In genomic region chr16:60107467-60107866, GRCh38 we compare ENCODE assay signal across 16 cellular contexts.
DNase-seq lines count a peak whose midpoint lies in the region; ATAC-seq and TF ChIP-seq lines count a peak whose summit lies in the region.
"Had no signal": no experiment of that assay in that cellular context is flagged by ENCODE, and none has a peak within 500 bp of the region (broad histone marks: within the 10 kb centered on the region; RNA-seq: fewer than 3 reads in every experiment).

No MANE protein-coding gene starts in this region.

- peaks cover 3% of the 10 kb centered on the region; the same call in 1 of the 3 replicates for H3K36me3 Mint-ChIP-seq in GM23338 (ENCODE audit: low read depth)
- H3K36me3 Mint-ChIP-seq: activated naive CD4-positive, alpha-beta T cell treated with anti-CD3 and anti-CD28 coated beads, Interleukin-2, amount 50 U/mL, for 72 hours; WTC11 had no signal

- H3K4me1 Mint-ChIP-seq in GM23338: peaks cover 8% of the 10 kb centered on the region; the same call in 1 of the 3 replicates

- H4K20me1 ChIP-seq in GM23338 (replicated peaks; ENCODE audit: insufficient read depth): no peaks in the 10 kb centered on the region

- TF ChIP-seq CTCF in GM23338 (conservative IDR thresholded peaks at IDR 0.05; ENCODE audit: low read depth in 2 of 2) (no peak), foreskin fibroblast (IDR thresholded peaks at IDR 0.05; ENCODE audit: low read depth, low read length) (no peak)

- no peak overlapping the region for H3K27ac Mint-ChIP-seq in GM23338
- H3K27ac Mint-ChIP-seq: activated naive CD4-positive, alpha-beta T cell treated with anti-CD3 and anti-CD28 coated beads, Interleukin-2, amount 50 U/mL, for 72 hours; WTC11 had no signal

- peak; percentile 69 for DNase-seq in AG08395 (ENCODE audit: low spot score)
- no peak for DNase-seq in GM23338 (ENCODE audit: low spot score)
- peak; percentile 35 for DNase-seq in SKM-1 (lab: John Stamatoyannopoulos, UW; ENCODE audit: unreplicated experiment)
- peak; percentile 54 to 64 for DNase-seq in foreskin fibroblast
- no peak for DNase-seq in NCI-H2081 treated with DMSO at 0.1 percent for 48 hours (lab: John Stamatoyannopoulos, UW)
- no peak for DNase-seq in NCI-H1417 treated with DMSO at 0.1 percent for 48 hours (lab: John Stamatoyannopoulos, UW)
- DNase-seq: DMS79, esophagus squamous epithelium, NCI-H1436, NCI-H510A, upper lobe of right lung had no signal

- H3K27me3 Mint-ChIP-seq in GM23338 (ENCODE audit: insufficient read depth, low read depth, poor library complexity): no peaks in the 10 kb centered on the region

- H3K4me2 ChIP-seq in GM23338: no peak overlapping the region

- H3F3A ChIP-seq in GM23338 (replicated peaks; ENCODE audit: low read depth): no peaks in the 10 kb centered on the region

- H3K9me3 Mint-ChIP-seq in GM23338: no peaks in the 10 kb centered on the region

- peak overlapping the region; percentile 33; the same call in 1 of the 2 replicates for H2AFZ ChIP-seq in GM23338

- no peak overlapping the region for H3K4me3 ChIP-seq in GM23338
- H3K4me3 ChIP-seq in foreskin fibroblast (ENCODE audit: low read depth in 1 of 2, low read length in 2 of 2): no peak overlapping the region
- H3K4me3 ChIP-seq: esophagus squamous epithelium, prostate gland, upper lobe of right lung had no signal

- ATAC-seq in GM23338 (no peak), GM21786 (IDR thresholded peaks at IDR 0.05; ENCODE audit: unreplicated experiment) (no peak), GM18873 (IDR thresholded peaks at IDR 0.05; ENCODE audit: low FRiP score, unreplicated experiment) (no peak)
- ATAC-seq: activated naive CD4-positive, alpha-beta T cell treated with anti-CD3 and anti-CD28 coated beads, Interleukin-2, amount 50 U/mL, for 72 hours; upper lobe of right lung had no signal

- no peaks in the 10 kb centered on the region for H3K9me2 ChIP-seq in GM23338 (ENCODE audit: insufficient read depth)

- no peaks in the 10 kb centered on the region for H3K36me3 ChIP-seq in GM23338 (ENCODE audit: insufficient read depth)
- H3K36me3 ChIP-seq: esophagus squamous epithelium, prostate gland, upper lobe of right lung had no signal

- no peaks in the 10 kb centered on the region for H3K79me2 ChIP-seq in GM23338 (replicated peaks; ENCODE audit: insufficient read depth)

- H3K4me3 Mint-ChIP-seq in GM23338: no peak overlapping the region
- H3K4me3 Mint-ChIP-seq: WTC11 had no signal

- no peak overlapping the region for H3K27ac ChIP-seq in GM23338 (ENCODE audit: low read depth)
- H3K27ac ChIP-seq: esophagus squamous epithelium, prostate gland, upper lobe of right lung had no signal

- H3K4me1 ChIP-seq in GM23338 (ENCODE audit: insufficient read depth): no peaks in the 10 kb centered on the region
- H3K4me1 ChIP-seq: esophagus squamous epithelium, prostate gland, upper lobe of right lung had no signal

- H3K27me3 ChIP-seq in GM23338 (ENCODE audit: insufficient read depth): no peaks in the 10 kb centered on the region
- H3K27me3 ChIP-seq: esophagus squamous epithelium, upper lobe of right lung had no signal

TF ChIP-seq in GM23338, 12 proteins besides CTCF, POLR2A, EP300 and RAD21 (continues in another document):
- no peak for TF ChIP-seq ZNF331 (CRISPR knock-in tag; IDR thresholded peaks at IDR 0.05; ENCODE audit: low read depth)
- no peak for TF ChIP-seq CREB1 (CRISPR knock-in tag; IDR thresholded peaks at IDR 0.05; ENCODE audit: low read depth)
- TF ChIP-seq ETS1 (IDR thresholded peaks at IDR 0.05): no peak
- no peak for TF ChIP-seq STAT1 (IDR thresholded peaks at IDR 0.05; ENCODE audit: unreplicated experiment)
- no peak for TF ChIP-seq EZH2 (IDR thresholded peaks at IDR 0.05; ENCODE audit: low read depth, unreplicated experiment)
- no peak for TF ChIP-seq ZNF462 (CRISPR knock-in tag; IDR thresholded peaks at IDR 0.05)
- no peak for TF ChIP-seq NANOG (IDR thresholded peaks at IDR 0.05; ENCODE audit: borderline replicate concordance)

Comparison
In these comparisons a context has a peak if more than half of its experiments do, and no peak if none do; other contexts are left out.
1. DNase-seq: peak in AG08395 (single experiment), SKM-1 (single experiment) and foreskin fibroblast (2 of 2); none in GM23338 (single experiment), NCI-H2081 treated with DMSO at 0.1 percent for 48 hours (single experiment) and NCI-H1417 treated with DMSO at 0.1 percent for 48 hours (single experiment).